8 cellular contexts compared by ENCODE assay signal in genomic region chr22:30694638-30695350, GRCh38. TPM values are rescaled to one million over a fixed set of nuclear protein-coding genes. Genes with fewer than 3 reads are reported as not detected.
A peak's percentile ranks its signal among the peaks of the same experiment; 100 is the strongest.
DNase-seq lines count a peak whose midpoint lies in the region; ATAC-seq and TF ChIP-seq lines count a peak whose summit lies in the region.

Gene OSBP2, plus strand, starts transcription at chr22:30694874. Its CDS starts 36 bp downstream, at chr22:30694910.

- TF ChIP-seq CTCF in CD14-positive monocyte (IDR thresholded peaks at IDR 0.05), result no peak
- no peak for TF ChIP-seq CTCF in HL-60 (IDR thresholded peaks at IDR 0.05; ENCODE audit: insufficient read depth, low read length)
- TF ChIP-seq CTCF in colonic mucosa (IDR thresholded peaks at IDR 0.05), result no peak
- TF ChIP-seq CTCF in liver (IDR thresholded peaks at IDR 0.05; ENCODE audit: low read depth, low read length, missing input control), result no peak

- POLR2A ChIA-PET in activated CD4-positive, alpha-beta T cell treated with anti-CD3 and anti-CD28 coated beads for 36 hours (lab: Charles Lee), result interaction anchor here (0.5 kb wide), 1 partner anchor 11 kb away, joined by 8 read pairs; no protein-coding TSS in a partner anchor

- H3K4me3 ChIP-seq in HL-60 (replicated peaks; ENCODE audit: insufficient read depth, low read length) (peak within 1 kb of the TSS; percentile 34), colonic mucosa (peak within 1 kb of the TSS; percentile 64), liver (ENCODE audit: low read depth in 1 of 3, low read length in 3 of 3) (peak within 1 kb of the TSS; percentile 50 to 75 (median 70))

- H3K9ac ChIP-seq in colonic mucosa (ENCODE audit: low read depth in 2 of 2, low read length in 2 of 2) (peak within 1 kb of the TSS; percentile 74 to 84), liver (ENCODE audit: low read depth in 1 of 2, low read length in 2 of 2) (peak within 1 kb of the TSS; percentile 47 to 72)

- H3K36me3 ChIP-seq in colonic mucosa, result no peaks in the 10 kb centered on the region
- H3K36me3 ChIP-seq in liver (ENCODE audit: control insufficient read depth in 4 of 4, insufficient read depth in 3 of 4, low read depth in 1 of 4, low read length in 3 of 4), result no peaks in the 10 kb centered on the region

- peak within 1 kb of the TSS; percentile 76 to 91 for H3K4me3 Mint-ChIP-seq in CD14-positive monocyte
- peak within 1 kb of the TSS; percentile 79 for H3K4me3 Mint-ChIP-seq in activated CD4-positive, alpha-beta T cell treated with anti-CD3 and anti-CD28 coated beads for 36 hours

- no peak for DNase-seq in CD14-positive monocyte (ENCODE audit: low spot score)
- DNase-seq in HL-60 (ENCODE audit: low read depth in 1 of 2, low spot score in 1 of 2), result no peak
- DNase-seq in activated CD4-positive, alpha-beta T cell treated with anti-CD3 and anti-CD28 coated beads for 36 hours, result peak; percentile 57
- peak; percentile 34 for DNase-seq in colonic mucosa
- peak; percentile 27 for DNase-seq in stimulated activated CD4-positive, alpha-beta T cell treated with anti-CD3 and anti-CD28 coated beads, Interleukin-4, amount 100 ng/mL, for 24 hours
- DNase-seq in epidermal melanocyte (ENCODE audit: insufficient read length, low spot score), result no peak

- H3K4me1 ChIP-seq in colonic mucosa (no peaks in the 10 kb centered on the region), liver (ENCODE audit: control insufficient read depth in 4 of 4, insufficient read depth in 4 of 4, low read length in 3 of 4) (peaks cover 3 to 16% (median 5%) of the 10 kb centered on the region in 4 donors)

- CTCF ChIA-PET in activated CD4-positive, alpha-beta T cell treated with anti-CD3 and anti-CD28 coated beads for 36 hours (lab: Charles Lee), result interaction anchor here (1.3 kb wide), 1 partner anchor 62 kb away, joined by 3 read pairs; no protein-coding TSS in a partner anchor

- peaks cover 0 to 5% of the 10 kb centered on the region in 2 donors for H3K36me3 Mint-ChIP-seq in CD14-positive monocyte
- H3K36me3 Mint-ChIP-seq in activated CD4-positive, alpha-beta T cell treated with anti-CD3 and anti-CD28 coated beads for 36 hours (ENCODE audit: low read depth), result no peaks in the 10 kb centered on the region

- 3% methylated on average over 87 of the region's 88 CpGs for WGBS in liver

- H3K27ac ChIP-seq in HL-60 (replicated peaks), result no peak within 1 kb of the TSS
- peak within 1 kb of the TSS; percentile 70 for H3K27ac ChIP-seq in colonic mucosa
- peak within 1 kb of the TSS; percentile 55 to 72 for H3K27ac ChIP-seq in liver (ENCODE audit: low read depth in 1 of 2, low read length in 2 of 2)

- H3K9me3 ChIP-seq in colonic mucosa, result no peaks in the 10 kb centered on the region
- H3K9me3 ChIP-seq in liver (ENCODE audit: control insufficient read depth in 4 of 4, low read length in 3 of 4), result no peaks in the 10 kb centered on the region

- H3K27ac Mint-ChIP-seq in CD14-positive monocyte, result peak within 1 kb of the TSS in 1 of 7 donors; percentile 54
- peak within 1 kb of the TSS; percentile 74 for H3K27ac Mint-ChIP-seq in activated CD4-positive, alpha-beta T cell treated with anti-CD3 and anti-CD28 coated beads for 36 hours

- peaks cover 3% of the 10 kb centered on the region for H3K4me1 Mint-ChIP-seq in CD14-positive monocyte
- peaks cover 5% of the 10 kb centered on the region for H3K4me1 Mint-ChIP-seq in activated CD4-positive, alpha-beta T cell treated with anti-CD3 and anti-CD28 coated beads for 36 hours

- peaks cover 41 to 62% (median 58%) of the 10 kb centered on the region in 3 donors for H3K27me3 Mint-ChIP-seq in CD14-positive monocyte (ENCODE audit: low read depth in 3 of 3)
- peaks cover 18% of the 10 kb centered on the region for H3K27me3 Mint-ChIP-seq in activated CD4-positive, alpha-beta T cell treated with anti-CD3 and anti-CD28 coated beads for 36 hours

- ATAC-seq in activated CD4-positive, alpha-beta T cell treated with anti-CD3 and anti-CD28 coated beads for 36 hours, result peak; percentile 58
- no peak for ATAC-seq in GM21447 (IDR thresholded peaks at IDR 0.05; ENCODE audit: unreplicated experiment)

- H3K27me3 ChIP-seq in HL-60 (ENCODE audit: insufficient read depth, poor library complexity, severe bottlenecking) (peaks cover 34% of the 10 kb centered on the region), colonic mucosa (no peaks in the 10 kb centered on the region), liver (ENCODE audit: control insufficient read depth in 4 of 4, insufficient read depth in 4 of 4, low read length in 3 of 4) (no peaks in the 10 kb centered on the region)

- intact Hi-C loops in CD14-positive monocyte (cut with micrococcal nuclease) (no loop called here), colonic mucosa (cut with DNase I) (no loop called here)
- intact Hi-C loops in activated CD4-positive, alpha-beta T cell treated with anti-CD3 and anti-CD28 coated beads for 36 hours (cut with DNase I, micrococcal nuclease), result loop anchor here (1.0 to 2.0 kb wide), 5 partner anchors 27 to 60 kb away; partner anchors contain the start of genes DUSP18 (in 1 of the 2) and SLC35E4 (in 1 of the 2)

- no peak for TF ChIP-seq RAD21 in liver (IDR thresholded peaks at IDR 0.05)

- H3K9me3 Mint-ChIP-seq in CD14-positive monocyte, result peaks cover 0 to 7% (median 3%) of the 10 kb centered on the region in 7 donors
- no peaks in the 10 kb centered on the region for H3K9me3 Mint-ChIP-seq in activated CD4-positive, alpha-beta T cell treated with anti-CD3 and anti-CD28 coated beads for 36 hours (ENCODE audit: low read depth)

TF ChIP-seq in liver, 16 proteins besides CTCF, POLR2A, EP300 and RAD21:
- TF ChIP-seq NR2F2 (IDR thresholded peaks at IDR 0.05) (no peak), TAF1 (conservative IDR thresholded peaks at IDR 0.05) (no peak), ZBTB33 (IDR thresholded peaks at IDR 0.05) (no peak), MAX (IDR thresholded peaks at IDR 0.05) (no peak), FOXA1 (IDR thresholded peaks at IDR 0.05) (no peak), FOXA2 (IDR thresholded peaks at IDR 0.05) (no peak), SP1 (IDR thresholded peaks at IDR 0.05) (no peak), JUND (IDR thresholded peaks at IDR 0.05) (no peak), EGR1 (IDR thresholded peaks at IDR 0.05; ENCODE audit: low read depth in 2 of 2) (no peak), HNF4G (IDR thresholded peaks at IDR 0.05) (no peak), HNF4A (conservative IDR thresholded peaks at IDR 0.05) (no peak)

RNA-seq across cellular contexts. Expression of gene OSBP2, which starts in this region (rescaled TPM):
- polyA plus RNA-seq in CD14-positive monocyte, result under 1 TPM in 1 of 2 donors, not detected in 1; 0.54 TPM
- 1 to 10 TPM; 1.2 to 1.4 TPM for total RNA-seq in activated CD4-positive, alpha-beta T cell treated with anti-CD3 and anti-CD28 coated beads for 36 hours
- 1 to 10 TPM; 3.2 to 4.3 TPM for total RNA-seq in colonic mucosa
- total RNA-seq in liver, result 100 to 1,000 TPM in 1 of 2 donors, 1 to 10 TPM in 1; 1.2 to 192 TPM
- polyA plus RNA-seq in liver, result under 1 TPM; 0.43 to 0.54 TPM

Comparison
In these comparisons a context has a peak if more than half of its experiments do, and no peak if none do; other contexts are left out.
1. DNase-seq: peak in activated CD4-positive, alpha-beta T cell treated with anti-CD3 and anti-CD28 coated beads for 36 hours (single experiment), colonic mucosa (single experiment) and stimulated activated CD4-positive, alpha-beta T cell treated with anti-CD3 and anti-CD28 coated beads, Interleukin-4, amount 100 ng/mL, for 24 hours (single experiment); none in CD14-positive monocyte (single experiment), HL-60 (0 of 2) and epidermal melanocyte (single experiment).
2. intact Hi-C loops: an anchor here in activated CD4-positive, alpha-beta T cell treated with anti-CD3 and anti-CD28 coated beads for 36 hours (1.0 to 2.0 kb wide); none called in CD14-positive monocyte and colonic mucosa.
3. Peak in every context shown above with its lines, with median percentiles within 50 percentile points of each other: H3K4me3 ChIP-seq.